ENCODE assay signal across 12 cellular contexts in genomic region chr18:44592639-44593038, GRCh38.
DNase-seq lines count a peak whose midpoint lies in the region; ATAC-seq and TF ChIP-seq lines count a peak whose summit lies in the region.
"Had no signal": no experiment of that assay in that cellular context is flagged by ENCODE, and none has a peak within 500 bp of the region (broad histone marks: within the 10 kb centered on the region; RNA-seq: fewer than 3 reads in every experiment).

No MANE protein-coding gene starts in this region.

- H3K27me3 ChIP-seq in thoracic aorta (replicated peaks; ENCODE audit: insufficient read depth) = no peaks in the 10 kb centered on the region

- H3K27ac ChIP-seq in thoracic aorta = peak overlapping the region in 1 of 2 donors; percentile 89
- H3K27ac ChIP-seq: RWPE1 had no signal

- H3K4me3 Mint-ChIP-seq in chondrocyte (ENCODE audit: unreplicated experiment) = no peak overlapping the region

- no peak for TF ChIP-seq POLR2A in GM18505 (IDR thresholded peaks at IDR 0.05; ENCODE audit: borderline replicate concordance, extremely low read depth, insufficient read depth, insufficient read length)

- no peaks in the 10 kb centered on the region for H3K27me3 Mint-ChIP-seq in chondrocyte (ENCODE audit: low read depth)

- H3K36me3 Mint-ChIP-seq in chondrocyte (ENCODE audit: low read depth) = no peaks in the 10 kb centered on the region

- peaks cover 48 to 67% of the 10 kb centered on the region in 2 donors for H3K4me1 ChIP-seq in thoracic aorta (ENCODE audit: control insufficient read depth in 1 of 2, low read depth in 2 of 2)

- H3K36me3 ChIP-seq in thoracic aorta = no peaks in the 10 kb centered on the region

- H3K4me1 Mint-ChIP-seq in chondrocyte (ENCODE audit: low read depth) = peaks cover 85% of the 10 kb centered on the region

- DNase-seq in NCI-H2227 (lab: John Stamatoyannopoulos, UW; ENCODE audit: unreplicated experiment) (peak; percentile 37), chondrocyte (ENCODE audit: low spot score) (no peak), iris pigment epithelial cell (ENCODE audit: low read depth) (peak; percentile 76), thoracic aorta (ENCODE audit: low spot score) (no peak), globus pallidus (ENCODE audit: low spot score) (no peak), left lobe of liver (ENCODE audit: low spot score) (no peak)
- DNase-seq: Calu3, kidney, NCI-H2107 had no signal

- ATAC-seq in thoracic aorta (ENCODE audit: insufficient number of reproducible peaks, low FRiP score, low read depth) (peak; percentile 58), GM18505 (IDR thresholded peaks at IDR 0.05; ENCODE audit: unreplicated experiment) (no peak), left lobe of liver (no peak)
- ATAC-seq: K562 had no signal

- no peak for TF ChIP-seq CTCF in chondrocyte (IDR thresholded peaks at IDR 0.05)
- no peak for TF ChIP-seq CTCF in thoracic aorta (IDR thresholded peaks at IDR 0.05)

- peak overlapping the region; percentile 88 for H3K27ac Mint-ChIP-seq in chondrocyte (ENCODE audit: unreplicated experiment)

- no peak overlapping the region for H3K4me3 ChIP-seq in thoracic aorta
- H3K4me3 ChIP-seq: K562 had no signal

- H3K9me3 Mint-ChIP-seq in chondrocyte (ENCODE audit: low read depth) = no peaks in the 10 kb centered on the region

- no peaks in the 10 kb centered on the region for H3K9me3 ChIP-seq in thoracic aorta

Comparison
In these comparisons a context has a peak if more than half of its experiments do, and no peak if none do; other contexts are left out.
1. DNase-seq: peak in NCI-H2227 (single experiment) and iris pigment epithelial cell (single experiment); none in chondrocyte (single experiment), thoracic aorta (single experiment), globus pallidus (single experiment) and left lobe of liver (single experiment).